In genomic region chr2:21646449-21646848, GRCh38 we compare ENCODE assay signal across 3 cellular contexts.
A peak's percentile ranks its signal among the peaks of the same experiment; 100 is the strongest.
TF ChIP-seq lines count a peak whose summit lies in the region.

No MANE protein-coding gene starts in this region.

TF ChIP-seq in IMR-90, 13 proteins besides CTCF, POLR2A, EP300 and RAD21:
- TF ChIP-seq MAFK (IDR thresholded peaks at IDR 0.05; ENCODE audit: low read depth, low read length) (peak; percentile 90), MXI1 (IDR thresholded peaks at IDR 0.05; ENCODE audit: borderline replicate concordance, low read depth, low read length) (no peak)

TF ChIP-seq in H1, 55 proteins besides CTCF, POLR2A, EP300 and RAD21:
- TF ChIP-seq MAFK (IDR thresholded peaks at IDR 0.05; ENCODE audit: low read depth, low read length): peak; percentile 60; the same call in 1 of the 2 replicates
- no peak for TF ChIP-seq SUZ12 (IDR thresholded peaks at IDR 0.05; ENCODE audit: low read length)
TF ChIP-seq in H1: peak in this region for 1.

TF ChIP-seq in WTC11, 78 proteins besides CTCF, POLR2A, EP300 and RAD21:
- TF ChIP-seq JAZF1 (CRISPR knock-in tag; IDR thresholded peaks at IDR 0.05): no peak
